Comparison of ENCODE assay signal across 9 cellular contexts in genomic region chr15:62545392-62546227, GRCh38.
DNase-seq lines count a peak whose midpoint lies in the region; ATAC-seq and TF ChIP-seq lines count a peak whose summit lies in the region.
"Had no signal": no experiment of that assay in that cellular context is flagged by ENCODE, and none has a peak within 500 bp of the region (broad histone marks: within the 10 kb centered on the region; RNA-seq: fewer than 3 reads in every experiment).

No MANE protein-coding gene starts in this region.

- 21 to 39% methylated on average over 4 of the region's 4 CpGs for WGBS in lower leg skin, 2 donors

- H3K4me3 ChIP-seq in lower leg skin (ENCODE audit: low read depth, poor library complexity, severe bottlenecking) (no peak overlapping the region), tibial artery (no peak overlapping the region), BE2C (ENCODE audit: low read depth, low read length) (no peak overlapping the region)

- H3K27me3 ChIP-seq in tibial artery (no peaks in the 10 kb centered on the region), BE2C (no peaks in the 10 kb centered on the region)

- ATAC-seq in GM21528 (IDR thresholded peaks at IDR 0.05; ENCODE audit: low FRiP score, unreplicated experiment), result no peak
- ATAC-seq: stimulated activated effector memory CD8-positive, alpha-beta T cell treated with anti-CD3 and anti-CD28 coated beads, Interleukin-12 subunit alpha, Interleukin-12 subunit beta, amount 100 ng/mL, for 72 hours had no signal

- H3K4me1 ChIP-seq in tibial artery (peaks cover 0 to 70% (median 42%) of the 10 kb centered on the region in 4 donors), BE2C (no peaks in the 10 kb centered on the region)
- H3K4me1 ChIP-seq: parathyroid adenoma had no signal

- peak overlapping the region; percentile 64 for H3K27ac ChIP-seq in tibial artery
- H3K27ac ChIP-seq: parathyroid adenoma had no signal

- intact Hi-C loops in lower leg skin (cut with DNase I; ENCODE audit: low total_unique reads) (no loop called here), tibial artery (cut with DNase I; ENCODE audit: low total_unique reads) (no loop called here)

- TF ChIP-seq POLR2A in lower leg skin (IDR thresholded peaks at IDR 0.05), result no peak

- DNase-seq in NCI-H526 treated with DMSO at 0.1 percent for 48 hours (lab: John Stamatoyannopoulos, UW), result peak; percentile 79
- peak; percentile 2 for DNase-seq in dermis blood vessel endothelial cell
- peak; percentile 74 to 91 for DNase-seq in lower leg skin (ENCODE audit: low spot score in 2 of 2)
- DNase-seq in tibial artery, result peak; percentile 62 to 80
- no peak for DNase-seq in BE2C
- DNase-seq in SKM-1 treated with dmso at 0.1 percent for 144 hours (lab: John Stamatoyannopoulos, UW; ENCODE audit: unreplicated experiment), result no peak

- H3K9me3 ChIP-seq in tibial artery (no peaks in the 10 kb centered on the region), BE2C (no peaks in the 10 kb centered on the region)

- H3K36me3 ChIP-seq in tibial artery (no peaks in the 10 kb centered on the region), BE2C (no peaks in the 10 kb centered on the region)

- TF ChIP-seq CTCF in lower leg skin (IDR thresholded peaks at IDR 0.05) (no peak), tibial artery (IDR thresholded peaks at IDR 0.05) (no peak), BE2C (IDR thresholded peaks at IDR 0.05; ENCODE audit: low read depth, low read length) (no peak)

Comparison
In these comparisons a context has a peak if more than half of its experiments do, and no peak if none do; other contexts are left out.
1. DNase-seq: peak in NCI-H526 treated with DMSO at 0.1 percent for 48 hours (single experiment), dermis blood vessel endothelial cell (single experiment), lower leg skin (2 of 2) and tibial artery (2 of 2); none in BE2C (single experiment) and SKM-1 treated with dmso at 0.1 percent for 144 hours (single experiment).